ENCODE assay signal across 8 cellular contexts in the genomic region with DNA sequence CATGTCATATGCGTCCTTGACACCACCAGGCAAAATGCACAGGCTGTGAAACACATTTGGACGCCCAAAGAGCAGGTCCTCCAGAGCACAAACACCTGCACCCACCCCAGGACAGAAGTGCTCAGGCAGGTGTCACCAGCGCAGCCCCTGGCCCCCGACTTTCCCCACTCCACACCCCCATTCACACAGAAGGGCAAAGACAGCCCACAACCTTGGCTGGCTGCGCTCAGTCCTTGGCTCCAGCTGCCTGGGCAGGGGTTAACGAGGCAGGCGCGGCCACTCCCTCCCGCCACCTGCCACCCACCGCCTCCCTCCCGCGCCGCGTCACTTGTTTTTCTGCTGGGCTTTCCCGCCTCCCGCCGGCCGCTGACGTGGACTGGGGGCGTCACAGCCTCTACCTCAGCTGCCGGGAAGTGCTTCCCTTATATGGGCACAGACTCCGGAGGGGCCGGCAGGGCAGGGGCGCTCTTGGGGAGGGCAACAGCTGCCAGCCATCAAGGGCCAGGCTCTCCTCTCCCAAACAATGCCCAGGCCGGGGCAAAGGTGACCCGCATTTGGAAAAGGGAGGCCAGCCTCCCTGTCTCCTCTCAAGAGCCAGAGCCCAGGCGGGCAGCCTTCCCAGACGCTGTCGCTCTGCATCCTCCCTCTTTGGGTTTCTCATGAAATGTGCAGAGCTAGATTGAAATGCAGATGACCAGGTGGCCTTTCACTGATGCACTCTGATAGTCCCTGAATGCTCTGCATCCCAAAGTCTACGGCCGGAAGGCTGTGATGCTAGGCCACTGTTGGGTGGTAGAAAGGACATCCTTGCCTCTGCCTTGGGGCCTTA. TPM values are rescaled to one million over a fixed set of nuclear protein-coding genes. Genes with fewer than 3 reads are reported as not detected.
DNase-seq lines count a peak whose midpoint lies in the region; ATAC-seq and TF ChIP-seq lines count a peak whose summit lies in the region.

No MANE protein-coding gene starts in this region.

- POLR2A ChIA-PET in CD8-positive, alpha-beta T cell (lab: Charles Lee), result interaction anchor here (1.0 to 7.1 kb wide), 11 partner anchors 9 to 50 kb away, joined by 3 to 155 read pairs (median 4); no protein-coding TSS in a partner anchor

- TF ChIP-seq CTCF in CD8-positive, alpha-beta T cell (IDR thresholded peaks at IDR 0.05), result no peak
- TF ChIP-seq CTCF in RWPE2 (IDR thresholded peaks at IDR 0.05; ENCODE audit: poor library complexity, severe bottlenecking) (no peak), ovary (IDR thresholded peaks at IDR 0.05) (no peak), thoracic aorta (IDR thresholded peaks at IDR 0.05) (no peak)

- no peaks in the 10 kb centered on the region for H3K36me3 ChIP-seq in CD8-positive, alpha-beta T cell (ENCODE audit: insufficient read depth, low read length)
- H3K36me3 ChIP-seq in RWPE2 (ENCODE audit: low read depth), result no peaks in the 10 kb centered on the region
- H3K36me3 ChIP-seq in ovary, result no peaks in the 10 kb centered on the region
- no peaks in the 10 kb centered on the region for H3K36me3 ChIP-seq in thoracic aorta

- H3K27me3 Mint-ChIP-seq in CD8-positive, alpha-beta T cell (ENCODE audit: low read depth), result no peaks in the 10 kb centered on the region
- no peaks in the 10 kb centered on the region for H3K27me3 Mint-ChIP-seq in activated naive CD8-positive, alpha-beta T cell treated with anti-CD3 and anti-CD28 coated beads for 36 hours

- H3K27me3 ChIP-seq in CD8-positive, alpha-beta T cell (ENCODE audit: insufficient read depth, low read length), result no peaks in the 10 kb centered on the region
- no peaks in the 10 kb centered on the region for H3K27me3 ChIP-seq in RWPE2 (ENCODE audit: insufficient read depth, poor library complexity, severe bottlenecking)
- no peaks in the 10 kb centered on the region for H3K27me3 ChIP-seq in ovary
- no peaks in the 10 kb centered on the region for H3K27me3 ChIP-seq in thoracic aorta (replicated peaks; ENCODE audit: insufficient read depth)

- peak overlapping the region; percentile 61 for H3K4me3 ChIP-seq in CD8-positive, alpha-beta T cell (ENCODE audit: low read depth, low read length)
- H3K4me3 ChIP-seq in RWPE2 (ENCODE audit: severe bottlenecking) (no peak overlapping the region), ovary (no peak overlapping the region), thoracic aorta (peak overlapping the region; percentile 64)

- no peaks in the 10 kb centered on the region for H3K36me3 Mint-ChIP-seq in CD8-positive, alpha-beta T cell
- H3K36me3 Mint-ChIP-seq in activated naive CD8-positive, alpha-beta T cell treated with anti-CD3 and anti-CD28 coated beads for 36 hours, result peaks cover 11% of the 10 kb centered on the region

- intact Hi-C loops in CD8-positive, alpha-beta T cell (cut with DNase I, micrococcal nuclease), result loop anchor here (1.0 to 5.0 kb wide), 4 partner anchors 15 to 317 kb away; a partner anchor contains a TSS
- intact Hi-C loops in cardiac septum (cut with DNase I), result loop anchor here (1.0 to 2.0 kb wide), 2 partner anchors 12 to 18 kb away; no protein-coding TSS in a partner anchor
- intact Hi-C loops in ovary (cut with DNase I), result no loop called here

- peak overlapping the region; percentile 98 for H3K27ac Mint-ChIP-seq in CD8-positive, alpha-beta T cell
- H3K27ac Mint-ChIP-seq in activated naive CD8-positive, alpha-beta T cell treated with anti-CD3 and anti-CD28 coated beads for 36 hours, result peak overlapping the region; percentile 100

- CTCF ChIA-PET in CD8-positive, alpha-beta T cell (lab: Charles Lee), result interaction anchor here (0.7 to 22.4 kb wide), 10 partner anchors 16 to 198 kb away, joined by 3 to 388 read pairs (median 7); a partner anchor contains a TSS

- peak; percentile 94 to 99 (median 98) for DNase-seq in CD8-positive, alpha-beta T cell
- DNase-seq in KBM-7 (peak; percentile 80), RWPE2 (ENCODE audit: low spot score) (no peak), cardiac septum (ENCODE audit: low spot score) (peak; percentile 98), ovary (peak; percentile 98 to 99 (median 98)), thoracic aorta (ENCODE audit: low spot score) (peak; percentile 92)
- peak; percentile 97 for DNase-seq in activated naive CD8-positive, alpha-beta T cell treated with anti-CD3 and anti-CD28 coated beads for 36 hours

- peaks cover 67% of the 10 kb centered on the region for H3K4me1 ChIP-seq in CD8-positive, alpha-beta T cell (ENCODE audit: insufficient read depth, low read length)
- H3K4me1 ChIP-seq in RWPE2 (ENCODE audit: insufficient read depth, poor library complexity, severe bottlenecking) (peaks cover 6% of the 10 kb centered on the region), ovary (ENCODE audit: insufficient read depth) (peaks cover 23% of the 10 kb centered on the region), thoracic aorta (ENCODE audit: control insufficient read depth in 1 of 2, low read depth in 2 of 2) (peaks cover 28 to 53% of the 10 kb centered on the region in 2 donors)

- TF ChIP-seq EP300 in ovary (IDR thresholded peaks at IDR 0.05), result peak; percentile 97

- H3K9me3 ChIP-seq in CD8-positive, alpha-beta T cell (ENCODE audit: low read length), result no peaks in the 10 kb centered on the region
- H3K9me3 ChIP-seq in RWPE2 (ENCODE audit: severe bottlenecking) (no peaks in the 10 kb centered on the region), ovary (no peaks in the 10 kb centered on the region), thoracic aorta (no peaks in the 10 kb centered on the region)

- no peaks in the 10 kb centered on the region for H3K9me3 Mint-ChIP-seq in CD8-positive, alpha-beta T cell
- no peaks in the 10 kb centered on the region for H3K9me3 Mint-ChIP-seq in activated naive CD8-positive, alpha-beta T cell treated with anti-CD3 and anti-CD28 coated beads for 36 hours

- peak; percentile 62 for TF ChIP-seq POLR2A in ovary (IDR thresholded peaks at IDR 0.05)

- in situ Hi-C loops in KBM-7 (cut with MboI; ENCODE audit: low pct_unique_long_range_greater_than_20kb, low sequenced_read_pairs), result no loop called here

- H3K4me1 Mint-ChIP-seq in CD8-positive, alpha-beta T cell (ENCODE audit: low read depth), result peaks cover 85% of the 10 kb centered on the region
- peaks cover 77% of the 10 kb centered on the region for H3K4me1 Mint-ChIP-seq in activated naive CD8-positive, alpha-beta T cell treated with anti-CD3 and anti-CD28 coated beads for 36 hours

- ATAC-seq in CD8-positive, alpha-beta T cell, result peak; percentile 60
- ATAC-seq in GM21367 (IDR thresholded peaks at IDR 0.05; ENCODE audit: unreplicated experiment) (peak; percentile 40), RWPE2 (ENCODE audit: low read depth) (peak; percentile 75), thoracic aorta (ENCODE audit: insufficient number of reproducible peaks, low FRiP score, low read depth) (peak; percentile 75)

- peak overlapping the region; percentile 72 for H3K4me3 Mint-ChIP-seq in CD8-positive, alpha-beta T cell
- peak overlapping the region; percentile 85 for H3K4me3 Mint-ChIP-seq in activated naive CD8-positive, alpha-beta T cell treated with anti-CD3 and anti-CD28 coated beads for 36 hours

- 9 to 11% (median 10%) methylated on average over 27 to 31 of the region's 31 CpGs for WGBS in ovary, 3 donors

- H3K27ac ChIP-seq in CD8-positive, alpha-beta T cell (ENCODE audit: low read depth, low read length), result peak overlapping the region; percentile 100
- H3K27ac ChIP-seq in RWPE2 (ENCODE audit: poor library complexity, severe bottlenecking) (no peak overlapping the region), ovary (peak overlapping the region; percentile 90 to 94), thoracic aorta (peak overlapping the region; percentile 86 to 93)

RNA-seq across cellular contexts. Expression of a gene that starts 14.8 kb away (rescaled TPM):
- 100 to 1,000 TPM; 751 to 765 TPM for total RNA-seq in CD8-positive, alpha-beta T cell
- total RNA-seq in activated naive CD8-positive, alpha-beta T cell treated with anti-CD3 and anti-CD28 coated beads for 36 hours, result 10 to 100 TPM; 74.7 to 81.2 TPM
- total RNA-seq in cardiac septum (54.2 TPM), ovary (100 to 1,000 TPM; 124 to 395 (median 220) TPM), thoracic aorta (100 to 1,000 TPM; 119 to 164 TPM)
- polyA plus RNA-seq in ovary, result 100 to 1,000 TPM; 113 to 167 TPM

Comparison
In these comparisons a context has a peak if more than half of its experiments do, and no peak if none do; other contexts are left out.
1. H3K4me3 ChIP-seq: peak in CD8-positive, alpha-beta T cell (single experiment) and thoracic aorta (single experiment); none in RWPE2 (single experiment) and ovary (single experiment).
2. intact Hi-C loops: an anchor here in CD8-positive, alpha-beta T cell (1.0 to 5.0 kb wide) and cardiac septum (1.0 to 2.0 kb wide); none called in ovary.
3. Peak in every context shown above with its lines, with median percentiles within 50 percentile points of each other: ATAC-seq.